In genomic region chr5:78574157-78574673, GRCh38 we compare ENCODE assay signal across 10 cellular contexts.
DNase-seq lines count a peak whose midpoint lies in the region; ATAC-seq and TF ChIP-seq lines count a peak whose summit lies in the region.
"Had no signal": no experiment of that assay in that cellular context is flagged by ENCODE, and none has a peak within 500 bp of the region (broad histone marks: within the 10 kb centered on the region; RNA-seq: fewer than 3 reads in every experiment).

No MANE protein-coding gene starts in this region.

- H3K4me1 ChIP-seq in adipocyte (ENCODE audit: control insufficient read depth, insufficient read depth, low read length) (peaks cover 64% of the 10 kb centered on the region), tibial nerve (peaks cover 0 to 64% (median 26%) of the 10 kb centered on the region in 4 donors), HAP-1 (peaks cover 10% of the 10 kb centered on the region)

- in situ Hi-C loops in HAP-1 (cut with MboI; ENCODE audit: low sequenced_read_pairs), result no loop called here

- ATAC-seq in left lobe of liver, result peak; percentile 94

- no peak for TF ChIP-seq CTCF in tibial nerve (IDR thresholded peaks at IDR 0.05)

- peak; percentile 12 for DNase-seq in NOMO-1 treated with DMSO at 0.1 percent for 48 hours (lab: John Stamatoyannopoulos, UW; ENCODE audit: unreplicated experiment)
- DNase-seq in NOMO-1 treated with dmso at 0.1 percent for 144 hours (lab: John Stamatoyannopoulos, UW; ENCODE audit: unreplicated experiment), result no peak
- no peak for DNase-seq in adipocyte (ENCODE audit: low read depth)
- peak; percentile 57 for DNase-seq in left lobe of liver (ENCODE audit: low spot score)
- DNase-seq in tibial nerve (ENCODE audit: low spot score in 2 of 2), result no peak
- DNase-seq in cerebellar cortex (ENCODE audit: low spot score), result no peak
- no peak for DNase-seq in NAMALWA (ENCODE audit: low spot score)
- DNase-seq in HAP-1 (ENCODE audit: low spot score in 2 of 2), result no peak
- DNase-seq: 8988T, retina had no signal

- peak overlapping the region; percentile 60 for H3K9ac ChIP-seq in adipocyte (ENCODE audit: low read length)

- 24 to 29% methylated on average over 4 of the region's 4 CpGs for WGBS in tibial nerve, 2 donors

- H3K36me3 ChIP-seq in adipocyte (ENCODE audit: control insufficient read depth, insufficient read depth, low read length, severe bottlenecking) (no peaks in the 10 kb centered on the region), tibial nerve (no peaks in the 10 kb centered on the region), HAP-1 (replicated peaks) (no peaks in the 10 kb centered on the region)

- TF ChIP-seq EP300 in tibial nerve (IDR thresholded peaks at IDR 0.05), result no peak

- peak overlapping the region in 3 of 4 donors; percentile 9 to 75 (median 43) for H3K27ac ChIP-seq in tibial nerve

- H3K9me3 ChIP-seq in adipocyte (ENCODE audit: control insufficient read depth, low read length), result no peaks in the 10 kb centered on the region
- H3K9me3 ChIP-seq in tibial nerve, result no peaks in the 10 kb centered on the region
- H3K9me3 ChIP-seq in HAP-1, result no peaks in the 10 kb centered on the region

- H3K4me3 ChIP-seq in adipocyte (ENCODE audit: low read length) (peak overlapping the region; percentile 29), tibial nerve (no peak overlapping the region), HAP-1 (no peak overlapping the region)

- H3K27me3 ChIP-seq in adipocyte (replicated peaks; ENCODE audit: control insufficient read depth, insufficient read depth, low read length), result no peaks in the 10 kb centered on the region
- no peaks in the 10 kb centered on the region for H3K27me3 ChIP-seq in tibial nerve
- H3K27me3 ChIP-seq in HAP-1 (ENCODE audit: low read depth), result no peaks in the 10 kb centered on the region

- TF ChIP-seq POLR2A in tibial nerve (IDR thresholded peaks at IDR 0.05), result no peak

Comparison
In these comparisons a context has a peak if more than half of its experiments do, and no peak if none do; other contexts are left out.
1. DNase-seq: peak in NOMO-1 treated with DMSO at 0.1 percent for 48 hours (single experiment) and left lobe of liver (single experiment); none in NOMO-1 treated with dmso at 0.1 percent for 144 hours (single experiment), adipocyte (single experiment), tibial nerve (0 of 2), cerebellar cortex (single experiment), NAMALWA (single experiment) and HAP-1 (0 of 2).